8 cellular contexts compared by ENCODE assay signal in genomic region chr3:48662140-48662752, GRCh38. TPM values are rescaled to one million over a fixed set of nuclear protein-coding genes. Genes with fewer than 3 reads are reported as not detected.
DNase-seq lines count a peak whose midpoint lies in the region; FAIRE-seq and TF ChIP-seq lines count a peak whose summit lies in the region.

No MANE protein-coding gene starts in this region.

- H3K27me3 ChIP-seq in HUES64 (ENCODE audit: insufficient read depth, low read length) (no peaks in the 10 kb centered on the region), neural progenitor cell (no peaks in the 10 kb centered on the region)

- DNase-seq in cerebellum (ENCODE audit: low spot score) (peak; percentile 51), neural progenitor cell (ENCODE audit: low spot score) (peak; percentile 59), NCI-H524 (lab: John Stamatoyannopoulos, UW) (no peak), amniotic stem cell (lab: John Stamatoyannopoulos, UW) (no peak), D721Med (ENCODE audit: insufficient read length, low spot score) (no peak), NOMO-1 treated with DMSO at 0.1 percent for 48 hours (lab: John Stamatoyannopoulos, UW; ENCODE audit: unreplicated experiment) (no peak)

- H3K36me3 Mint-ChIP-seq in neural progenitor cell, result peaks cover 26% of the 10 kb centered on the region

- H3K27ac Mint-ChIP-seq in neural progenitor cell, result no peak overlapping the region

- no peak overlapping the region for H2AFZ ChIP-seq in neural progenitor cell (replicated peaks)

- 2% methylated on average over 41 of the region's 47 CpGs for WGBS in HUES64

- H3K27ac ChIP-seq in C4-2B (peak overlapping the region; percentile 93; the same call in 1 of the 2 replicates), HUES64 (ENCODE audit: low read depth, low read length) (peak overlapping the region; percentile 100; the same call in 1 of the 2 replicates), neural progenitor cell (no peak overlapping the region)

- H3K27me3 Mint-ChIP-seq in neural progenitor cell (ENCODE audit: insufficient read depth, low read depth), result peaks cover 12% of the 10 kb centered on the region

- H3K4me1 ChIP-seq in HUES64 (ENCODE audit: insufficient read depth, low read length), result peaks cover 4% of the 10 kb centered on the region; the same call in 1 of the 2 replicates
- peaks cover 4% of the 10 kb centered on the region for H3K4me1 ChIP-seq in neural progenitor cell

- H3K36me3 ChIP-seq in HUES64 (ENCODE audit: insufficient read depth, low read length) (peaks cover 36% of the 10 kb centered on the region), neural progenitor cell (no peaks in the 10 kb centered on the region)

- peak overlapping the region; percentile 85 for H3K4me3 Mint-ChIP-seq in neural progenitor cell

- peaks cover 3% of the 10 kb centered on the region for H3K9me3 Mint-ChIP-seq in neural progenitor cell

- peak overlapping the region; percentile 95 for H3K4me2 ChIP-seq in neural progenitor cell

- H3K4me3 ChIP-seq in HUES64 (ENCODE audit: low read length) (peak overlapping the region; percentile 79), neural progenitor cell (peak overlapping the region; percentile 54)

- peaks cover 48% of the 10 kb centered on the region for H4K20me1 ChIP-seq in neural progenitor cell (ENCODE audit: low read depth)

- TF ChIP-seq CTCF in C4-2B (conservative IDR thresholded peaks at IDR 0.05) (no peak), neural progenitor cell (IDR thresholded peaks at IDR 0.05) (no peak), D721Med (IDR thresholded peaks at IDR 0.05; ENCODE audit: insufficient read depth, missing control alignments) (no peak)

- peaks cover 32% of the 10 kb centered on the region for H3F3A ChIP-seq in neural progenitor cell (ENCODE audit: low read depth)

- no peak for FAIRE-seq in D721Med (lab: Jason Lieb, UNC)

- peaks cover 13% of the 10 kb centered on the region for H3K79me2 ChIP-seq in neural progenitor cell (ENCODE audit: low read depth)

- H3K9me3 ChIP-seq in HUES64 (ENCODE audit: insufficient read depth, low read depth, low read length) (no peaks in the 10 kb centered on the region), neural progenitor cell (ENCODE audit: low read depth) (no peaks in the 10 kb centered on the region)

- peaks cover 20% of the 10 kb centered on the region for H3K4me1 Mint-ChIP-seq in neural progenitor cell

- H3K9ac ChIP-seq in HUES64 (ENCODE audit: low read depth, low read length) (0 out of 2 replicates have a peak overlapping the region, but pooled peaks have one; percentile 7), neural progenitor cell (no peak overlapping the region)

RNA-seq across cellular contexts. Expression of gene CELSR3, which starts 0.4 kb away (rescaled TPM):
- polyA plus RNA-seq in HUES64 (2013, experiment 1 of 2), result 10.1 TPM
- polyA plus RNA-seq in HUES64 (2013, experiment 2 of 2), result 12.7 TPM
- total RNA-seq in cerebellum (37.4 TPM), neural progenitor cell (ENCODE audit: low replicate concordance) (9.9 and 22.3 TPM in 2 replicates)

RNA-seq across cellular contexts. Expression of gene NCKIPSD, which starts 23.5 kb away (rescaled TPM):
- polyA plus RNA-seq in HUES64 (2013, experiment 1 of 2), result 26.5 TPM
- 25.8 TPM for polyA plus RNA-seq in HUES64 (2013, experiment 2 of 2)
- total RNA-seq in cerebellum, result 15.7 TPM
- 32.8 and 69.1 TPM in 2 replicates for total RNA-seq in neural progenitor cell (ENCODE audit: low replicate concordance)

RNA-seq across cellular contexts. Expression of gene SLC26A6, which starts 27.0 kb away (rescaled TPM):
- 42.0 TPM for polyA plus RNA-seq in HUES64 (2013, experiment 1 of 2)
- polyA plus RNA-seq in HUES64 (2013, experiment 2 of 2), result 40.4 TPM
- 7.4 TPM for total RNA-seq in cerebellum
- total RNA-seq in neural progenitor cell (ENCODE audit: low replicate concordance), result 42.5 and 78.9 TPM in 2 replicates

RNA-seq across cellular contexts. Expression of gene TMEM89, which starts 40.7 kb away (rescaled TPM):
- polyA plus RNA-seq in HUES64 (2013, experiment 1 of 2), result not detected
- not detected for polyA plus RNA-seq in HUES64 (2013, experiment 2 of 2)
- not detected for total RNA-seq in cerebellum
- not detected in 2 replicates for total RNA-seq in neural progenitor cell (ENCODE audit: low replicate concordance)

RNA-seq across cellular contexts. Expression of gene UQCRC1, which starts 52.8 kb away (rescaled TPM):
- polyA plus RNA-seq in HUES64 (2013, experiment 1 of 2), result 272 TPM
- polyA plus RNA-seq in HUES64 (2013, experiment 2 of 2), result 246 TPM
- total RNA-seq in cerebellum (122 TPM), neural progenitor cell (ENCODE audit: low replicate concordance) (240 and 246 TPM in 2 replicates)

Comparison
In these comparisons a context has a peak if more than half of its experiments do, and no peak if none do; other contexts are left out.
1. DNase-seq: peak in cerebellum (single experiment) and neural progenitor cell (single experiment); none in NCI-H524 (0 of 2), amniotic stem cell (single experiment), D721Med (single experiment) and NOMO-1 treated with DMSO at 0.1 percent for 48 hours (single experiment).